In the genomic region with DNA sequence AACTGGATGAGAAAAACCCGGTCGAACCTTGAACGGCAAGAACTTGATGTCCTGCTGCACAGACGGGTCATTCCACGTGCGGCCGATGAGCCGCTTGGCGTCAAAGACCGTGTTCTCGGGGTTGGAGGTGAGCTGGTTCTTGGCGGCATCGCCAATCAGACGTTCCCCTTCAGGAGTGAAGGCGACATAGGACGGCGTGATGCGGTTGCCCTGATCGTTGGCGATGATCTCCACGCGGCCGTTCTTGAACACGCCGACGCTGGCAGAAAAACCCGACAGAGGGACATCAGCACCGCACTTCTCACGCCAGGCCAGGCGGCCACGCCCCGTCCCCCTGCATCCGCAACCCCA, we compare ENCODE assay signal across 8 cellular contexts. TPM values are rescaled to one million over a fixed set of nuclear protein-coding genes. Genes with fewer than 3 reads are reported as not detected.
A peak's percentile ranks its signal among the peaks of the same experiment; 100 is the strongest.
DNase-seq lines count a peak whose midpoint lies in the region; ATAC-seq and TF ChIP-seq lines count a peak whose summit lies in the region.

No MANE protein-coding gene starts in this region.

- no peak for DNase-seq in GM06990 (ENCODE audit: extremely low read depth, insufficient read length)
- peak; percentile 56 for DNase-seq in H7
- DNase-seq in PC-3, result peak; percentile 22
- DNase-seq in brain microvascular endothelial cell, result no peak
- no peak for DNase-seq in left lung
- peak; percentile 20 for DNase-seq in stimulated activated CD8-positive, alpha-beta memory T cell treated with anti-CD3 and anti-CD28 coated beads, Interleukin-7, amount 100 ng/mL, for 24 hours (ENCODE audit: low read depth)
- DNase-seq in retina, result no peak

- no peak for TF ChIP-seq CTCF in GM06990 (IDR thresholded peaks at IDR 0.05; ENCODE audit: insufficient read depth, low read length, poor library complexity, severe bottlenecking)
- no peak for TF ChIP-seq CTCF in PC-3 (conservative IDR thresholded peaks at IDR 0.05; ENCODE audit: low read depth, low read length)
- no peak for TF ChIP-seq CTCF in brain microvascular endothelial cell (IDR thresholded peaks at IDR 0.05; ENCODE audit: low read depth, low read length, missing control alignments)
- TF ChIP-seq CTCF in left lung (IDR thresholded peaks at IDR 0.05), result no peak

- H3K4me2 ChIP-seq in PC-3 (ENCODE audit: low read length), result peak overlapping the region; percentile 89

- ATAC-seq in PC-3, result peak; percentile 0; the same call in 1 of the 2 replicates
- ATAC-seq in left lung, result peak; percentile 13
- ATAC-seq in GM19455 (IDR thresholded peaks at IDR 0.05; ENCODE audit: unreplicated experiment), result no peak

- TSS peak; percentile 45 for BruUV-seq in PC-3 (replicated peaks; lab: Mats Ljungman, UMichigan)

- H3K9ac ChIP-seq in PC-3 (ENCODE audit: low read length), result peak overlapping the region; percentile 99

- H3K4me1 ChIP-seq in PC-3 (ENCODE audit: insufficient read depth, low read length), result peaks cover 44% of the 10 kb centered on the region
- peaks cover 43 to 64% of the 10 kb centered on the region in 2 donors for H3K4me1 ChIP-seq in left lung

- H3K36me3 ChIP-seq in GM06990 (ENCODE audit: control insufficient read depth, insufficient read depth, low read length) (peaks cover 13% of the 10 kb centered on the region), H7 (replicated peaks; ENCODE audit: control insufficient read depth, insufficient read depth, low read length) (peaks cover 23% of the 10 kb centered on the region), PC-3 (ENCODE audit: low read depth, low read length) (peaks cover 52% of the 10 kb centered on the region), brain microvascular endothelial cell (replicated peaks) (peaks cover 54% of the 10 kb centered on the region), left lung (peaks cover 6 to 45% of the 10 kb centered on the region in 2 donors)

- H3F3A ChIP-seq in PC-3 (ENCODE audit: low read length, unreplicated experiment), result peaks cover 11% of the 10 kb centered on the region

- H3K9me2 ChIP-seq in PC-3 (replicated peaks; ENCODE audit: low read length), result no peaks in the 10 kb centered on the region

- H3K9me3 ChIP-seq in PC-3 (ENCODE audit: low read length), result no peaks in the 10 kb centered on the region
- no peaks in the 10 kb centered on the region for H3K9me3 ChIP-seq in left lung

- no peak overlapping the region for H2AFZ ChIP-seq in PC-3 (ENCODE audit: low read length)

- POLR2A ChIA-PET in PC-3 (lab: Charles Lee; ENCODE audit: unreplicated experiment), result interaction anchor here (0.7 kb wide), 1 partner anchor 101 kb away, joined by 4 read pairs; no protein-coding TSS in a partner anchor

- peaks cover 64% of the 10 kb centered on the region for H3K79me2 ChIP-seq in PC-3 (ENCODE audit: low read length)

- H4K20me1 ChIP-seq in PC-3 (ENCODE audit: low read length), result peaks cover 54% of the 10 kb centered on the region

- in situ Hi-C loops in brain microvascular endothelial cell (cut with HindIII; ENCODE audit: low pct_ligation_motif_present, low sequenced_read_pairs), result no loop called here

- intact Hi-C loops in PC-3 (cut with micrococcal nuclease), result no loop called here
- intact Hi-C loops in left lung (cut with DNase I), result no loop called here

- H3K4me3 ChIP-seq in GM06990 (replicated peaks; ENCODE audit: low read depth, low read length), result peak overlapping the region; percentile 99
- H3K4me3 ChIP-seq in H7 (ENCODE audit: insufficient read depth, low read depth, low read length), result peak overlapping the region; percentile 98
- H3K4me3 ChIP-seq in PC-3 (ENCODE audit: low read length), result peak overlapping the region; percentile 93
- H3K4me3 ChIP-seq in brain microvascular endothelial cell (ENCODE audit: low read depth, low read length), result peak overlapping the region; percentile 99
- H3K4me3 ChIP-seq in left lung, result peak overlapping the region; percentile 80 to 99

- H3K27ac ChIP-seq in PC-3 (ENCODE audit: low read length), result peak overlapping the region; percentile 65
- H3K27ac ChIP-seq in brain microvascular endothelial cell, result peak overlapping the region; percentile 96
- H3K27ac ChIP-seq in left lung, result peak overlapping the region; percentile 90 to 95

- CTCF ChIA-PET in PC-3 (lab: Charles Lee), result no interaction called here

- H3K27me3 ChIP-seq in GM06990 (replicated peaks; ENCODE audit: control insufficient read depth, insufficient read depth, low read length), result no peaks in the 10 kb centered on the region
- H3K27me3 ChIP-seq in H7 (ENCODE audit: control insufficient read depth, insufficient read depth, low read length), result no peaks in the 10 kb centered on the region
- H3K27me3 ChIP-seq in PC-3 (ENCODE audit: low read length), result no peaks in the 10 kb centered on the region
- no peaks in the 10 kb centered on the region for H3K27me3 ChIP-seq in brain microvascular endothelial cell (replicated peaks)
- H3K27me3 ChIP-seq in left lung, result no peaks in the 10 kb centered on the region

RNA-seq across cellular contexts. Expression of a gene that starts 0.5 kb away (rescaled TPM):
- 47.6 and 47.9 TPM in 2 replicates for total RNA-seq in H7 (2014; rRNA removed; shearing (Covaris generic))
- total RNA-seq in PC-3 (2014; rRNA removed) (112 and 142 TPM in 2 replicates), left lung (100 to 1,000 TPM; 340 to 479 TPM)

RNA-seq across cellular contexts. Expression of a gene that starts 21.0 kb away (rescaled TPM):
- 22.0 and 28.6 TPM in 2 replicates for total RNA-seq in H7 (2014; rRNA removed; shearing (Covaris generic))
- total RNA-seq in PC-3 (2014; rRNA removed) (29.7 and 30.5 TPM in 2 replicates), left lung (10 to 100 TPM; 55.1 to 63.5 TPM)

RNA-seq across cellular contexts. Expression of a gene that starts 40.3 kb away (rescaled TPM):
- 37.7 and 40.6 TPM in 2 replicates for total RNA-seq in H7 (2014; rRNA removed; shearing (Covaris generic))
- 22.2 and 27.8 TPM in 2 replicates for total RNA-seq in PC-3 (2014; rRNA removed)
- 10 to 100 TPM; 13.9 to 18.7 TPM for total RNA-seq in left lung

RNA-seq across cellular contexts. Expression of a gene that starts 51.0 kb away (rescaled TPM):
- total RNA-seq in H7 (2014; rRNA removed; shearing (Covaris generic)), result 34.7 and 36.7 TPM in 2 replicates
- 10.8 and 16.4 TPM in 2 replicates for total RNA-seq in PC-3 (2014; rRNA removed)
- 10 to 100 TPM; 43.9 to 47.2 TPM for total RNA-seq in left lung

Comparison
In these comparisons a context has a peak if more than half of its experiments do, and no peak if none do; other contexts are left out.
1. DNase-seq: peak in H7 (single experiment), PC-3 (single experiment) and stimulated activated CD8-positive, alpha-beta memory T cell treated with anti-CD3 and anti-CD28 coated beads, Interleukin-7, amount 100 ng/mL, for 24 hours (single experiment); none in GM06990 (single experiment), brain microvascular endothelial cell (single experiment), left lung (0 of 2) and retina (single experiment).
2. Peak in every context shown above with its lines, with median percentiles within 50 percentile points of each other: H3K4me3 ChIP-seq and H3K27ac ChIP-seq.